17 cellular contexts compared by ENCODE assay signal in the genomic region with DNA sequence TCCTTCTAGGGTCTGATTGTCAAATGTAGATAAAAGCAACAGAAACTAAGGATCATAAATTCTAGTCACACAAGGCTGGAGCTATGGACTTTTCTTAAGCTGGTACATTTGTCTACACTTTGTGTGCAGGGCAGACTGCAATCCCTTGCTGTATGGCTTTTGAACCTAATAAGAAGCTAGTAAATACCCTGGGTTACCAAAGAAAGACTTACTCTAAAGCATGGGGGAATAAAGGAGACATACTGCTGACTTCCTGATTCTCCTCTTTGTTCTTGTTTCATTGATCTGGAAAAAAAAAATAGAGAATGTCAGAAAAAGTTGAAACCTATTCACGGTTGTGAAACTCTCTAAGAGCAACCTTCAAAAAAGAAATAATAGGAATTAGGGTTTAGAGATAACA.
"Had no signal": no experiment of that assay in that cellular context is flagged by ENCODE, and none has a peak within 500 bp of the region (broad histone marks: within the 10 kb centered on the region; RNA-seq: fewer than 3 reads in every experiment).

No MANE protein-coding gene starts in this region.

- H3K4me3 Mint-ChIP-seq: naive thymus-derived CD8-positive, alpha-beta T cell; type B pancreatic cell had no signal

- H3K79me2 ChIP-seq: hepatocyte had no signal

- H3K4me3 ChIP-seq: dorsolateral prefrontal cortex, esophagus squamous epithelium, gastroesophageal sphincter, hepatocyte, pancreas had no signal

- H3K4me1 Mint-ChIP-seq: naive thymus-derived CD8-positive, alpha-beta T cell had no signal

- DNase-seq: cortex of kidney; dorsolateral prefrontal cortex; effector memory CD4-positive, alpha-beta T cell; esophagus squamous epithelium; foreskin fibroblast; kidney glomerular epithelial cell; naive thymus-derived CD8-positive, alpha-beta T cell; occipital lobe; pancreas; right cardiac atrium; small intestine; stimulated activated CD4-positive, alpha-beta T cell treated with anti-CD3 and anti-CD28 coated beads, Interleukin-2, amount 100 ng/mL, for 48 hours; stimulated activated naive CD4-positive, alpha-beta T cell treated with Interleukin-2 at 50 U/mL for 16 hours had no signal

- H3K9me3 ChIP-seq: esophagus squamous epithelium, pancreas had no signal

- H3K27me3 Mint-ChIP-seq: naive thymus-derived CD8-positive, alpha-beta T cell; progenitor cell of endocrine pancreas; type B pancreatic cell had no signal

- H3K36me3 Mint-ChIP-seq: naive thymus-derived CD8-positive, alpha-beta T cell; type B pancreatic cell had no signal

- H3K27ac Mint-ChIP-seq: naive thymus-derived CD8-positive, alpha-beta T cell; progenitor cell of endocrine pancreas; type B pancreatic cell had no signal

- H3K9me3 Mint-ChIP-seq: type B pancreatic cell had no signal

- H3K27ac ChIP-seq: dorsolateral prefrontal cortex, esophagus squamous epithelium, gastroesophageal sphincter, hepatocyte, pancreas had no signal

- H3K4me2 ChIP-seq: hepatocyte had no signal

- H3K4me1 ChIP-seq: esophagus squamous epithelium, gastroesophageal sphincter had no signal

- H2AFZ ChIP-seq: hepatocyte had no signal

- H3K27me3 ChIP-seq: esophagus squamous epithelium, gastroesophageal sphincter, hepatocyte, pancreas had no signal

- H3K36me3 ChIP-seq: esophagus squamous epithelium, gastroesophageal sphincter, pancreas had no signal

- ATAC-seq: gastroesophageal sphincter; naive thymus-derived CD8-positive, alpha-beta T cell; pancreas; right cardiac atrium had no signal
